Comparison of ENCODE assay signal across 1 cellular context in the genomic region with DNA sequence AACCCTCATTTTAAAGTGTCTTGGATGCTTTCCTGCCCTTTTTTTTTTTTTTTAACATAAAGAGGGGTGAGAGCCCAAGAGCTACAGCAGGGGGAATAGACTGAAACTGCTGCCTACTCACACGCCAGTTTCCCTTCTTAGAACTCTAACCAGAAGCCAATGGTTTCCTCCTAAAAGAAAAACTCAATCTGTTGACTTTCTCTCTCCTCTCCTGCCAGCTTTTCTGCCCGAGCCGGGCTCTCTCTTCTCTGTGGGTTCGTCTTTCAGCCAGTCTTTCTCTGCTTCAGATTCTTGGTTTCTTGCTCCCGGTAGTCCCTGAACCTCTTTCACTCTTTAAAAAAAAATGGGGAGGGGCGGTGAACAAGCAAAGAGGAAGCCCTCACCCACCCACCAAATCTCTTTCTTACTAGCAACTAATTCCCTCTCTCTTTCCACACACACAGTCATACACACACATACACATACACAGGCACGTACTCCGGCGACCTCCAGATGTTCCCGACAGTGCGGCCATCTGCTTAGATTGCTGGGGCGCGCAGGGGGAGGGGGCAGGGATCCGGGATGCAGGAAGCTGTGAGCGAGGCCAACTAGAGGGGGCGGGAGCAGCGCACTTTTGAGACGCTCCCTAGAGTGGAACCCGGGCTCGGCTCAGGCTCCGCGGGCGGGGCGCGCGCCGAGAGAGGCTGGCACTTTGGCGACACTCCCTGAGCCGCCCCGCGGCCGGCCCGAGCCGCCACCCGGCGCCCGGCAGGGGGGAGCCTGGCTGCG.
TF ChIP-seq lines count a peak whose summit lies in the region.

No MANE protein-coding gene starts in this region.

TF ChIP-seq in GM12878, 131 proteins besides CTCF, POLR2A, EP300 and RAD21 (continued from another document):
- TF ChIP-seq JUNB (IDR thresholded peaks at IDR 0.05): peak; percentile 87
